In the genomic region with DNA sequence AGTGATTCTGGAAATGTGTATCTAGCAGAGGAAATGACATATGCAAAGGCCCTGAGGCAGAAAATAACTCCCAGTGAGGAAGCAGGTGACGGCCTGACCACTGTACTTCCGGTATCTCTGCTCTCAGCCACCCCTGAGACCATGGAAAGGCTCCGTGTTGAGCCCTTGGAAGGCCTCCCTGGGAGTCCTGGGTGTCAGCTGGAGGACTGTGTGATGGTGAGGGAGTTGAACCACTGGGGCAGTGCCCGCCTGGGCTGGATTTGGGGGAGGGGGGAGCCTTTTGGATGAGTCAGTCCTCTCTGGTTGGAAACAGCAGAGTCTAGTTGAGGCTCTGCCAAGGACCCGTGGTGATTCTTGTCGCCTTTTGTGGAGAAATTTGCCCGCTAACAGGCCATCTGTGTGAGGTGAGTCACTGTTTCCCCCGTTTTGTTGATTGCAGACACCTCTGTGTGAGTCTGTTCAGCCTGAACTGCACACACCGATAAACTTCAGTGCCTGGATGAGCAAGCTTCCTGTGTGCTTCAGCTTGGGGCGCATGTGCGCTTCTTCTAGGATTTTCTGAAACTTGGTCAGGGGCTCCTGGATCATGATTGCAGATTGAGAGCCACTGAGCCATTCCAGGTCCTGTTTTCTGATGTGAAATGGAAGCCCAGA, we compare ENCODE assay signal across 8 cellular contexts.
A peak's percentile ranks its signal among the peaks of the same experiment; 100 is the strongest.
DNase-seq lines count a peak whose midpoint lies in the region; ATAC-seq and TF ChIP-seq lines count a peak whose summit lies in the region.

No MANE protein-coding gene starts in this region.

- H2AFZ ChIP-seq in hepatocyte (no peak overlapping the region), GM23338 (no peak overlapping the region)

- 63% methylated on average over 11 of the region's 11 CpGs for WGBS in hepatocyte (ENCODE audit: low lambda C conversion rate, missing lambda C conversion rate)

- H3F3A ChIP-seq in GM23338 (replicated peaks; ENCODE audit: low read depth) = no peaks in the 10 kb centered on the region

- H3K4me3 Mint-ChIP-seq in activated naive CD4-positive, alpha-beta T cell treated with anti-CD3 and anti-CD28 coated beads, Interleukin-2, amount 10 ng/mL, durations not matched to agents 7 days and 5 days = peak overlapping the region; percentile 72
- no peak overlapping the region for H3K4me3 Mint-ChIP-seq in GM23338

- no peaks in the 10 kb centered on the region for H3K9me3 Mint-ChIP-seq in activated naive CD4-positive, alpha-beta T cell treated with anti-CD3 and anti-CD28 coated beads, Interleukin-2, amount 10 ng/mL, durations not matched to agents 7 days and 5 days
- no peaks in the 10 kb centered on the region for H3K9me3 Mint-ChIP-seq in GM23338

- H3K4me1 ChIP-seq in SJSA1 (replicated peaks) (peaks cover 33% of the 10 kb centered on the region), hepatocyte (ENCODE audit: insufficient read depth) (peaks cover 34% of the 10 kb centered on the region), GM23338 (ENCODE audit: insufficient read depth) (no peaks in the 10 kb centered on the region)

- peak; percentile 72 for DNase-seq in BJ (ENCODE audit: low read depth)
- DNase-seq in SJSA1 (ENCODE audit: low read depth in 1 of 2, low spot score in 2 of 2) = peak; percentile 98 to 99
- peak; percentile 86 for DNase-seq in activated naive CD4-positive, alpha-beta T cell treated with anti-CD3 and anti-CD28 coated beads, Interleukin-2, amount 10 ng/mL, durations not matched to agents 7 days and 5 days
- peak; percentile 77 for DNase-seq in hepatocyte (ENCODE audit: low spot score)
- peak; percentile 87 for DNase-seq in stimulated activated CD4-positive, alpha-beta T cell treated with anti-CD3 and anti-CD28 coated beads, Interleukin-2, amount 100 ng/mL, for 4 hours (ENCODE audit: low read depth)
- DNase-seq in GM23338 (ENCODE audit: low spot score) = no peak

- no peaks in the 10 kb centered on the region for H3K9me2 ChIP-seq in hepatocyte (replicated peaks; ENCODE audit: insufficient read depth)
- no peaks in the 10 kb centered on the region for H3K9me2 ChIP-seq in GM23338 (ENCODE audit: insufficient read depth)

- H3K27me3 ChIP-seq in BJ (ENCODE audit: control insufficient read depth, insufficient read depth, low read length) = no peaks in the 10 kb centered on the region
- H3K27me3 ChIP-seq in SJSA1 (replicated peaks) = no peaks in the 10 kb centered on the region
- no peaks in the 10 kb centered on the region for H3K27me3 ChIP-seq in hepatocyte
- H3K27me3 ChIP-seq in GM23338 (ENCODE audit: insufficient read depth) = no peaks in the 10 kb centered on the region

- peaks cover 28% of the 10 kb centered on the region for H3K27me3 Mint-ChIP-seq in activated naive CD4-positive, alpha-beta T cell treated with anti-CD3 and anti-CD28 coated beads, Interleukin-2, amount 10 ng/mL, durations not matched to agents 7 days and 5 days
- H3K27me3 Mint-ChIP-seq in GM23338 (ENCODE audit: insufficient read depth, low read depth, poor library complexity) = peaks cover 8% of the 10 kb centered on the region

- H3K4me2 ChIP-seq in hepatocyte (no peak overlapping the region), GM23338 (no peak overlapping the region)

- H3K27ac Mint-ChIP-seq in activated naive CD4-positive, alpha-beta T cell treated with anti-CD3 and anti-CD28 coated beads, Interleukin-2, amount 10 ng/mL, durations not matched to agents 7 days and 5 days = peak overlapping the region; percentile 99
- H3K27ac Mint-ChIP-seq in GM23338 = no peak overlapping the region

- H3K4me3 ChIP-seq in BJ (ENCODE audit: low read depth, low read length) = no peak overlapping the region
- no peak overlapping the region for H3K4me3 ChIP-seq in SJSA1
- H3K4me3 ChIP-seq in hepatocyte = no peak overlapping the region
- H3K4me3 ChIP-seq in GM23338 = no peak overlapping the region

- ATAC-seq in GM19324 (IDR thresholded peaks at IDR 0.05; ENCODE audit: low FRiP score, unreplicated experiment) (peak; percentile 41), HG03442 (IDR thresholded peaks at IDR 0.05; ENCODE audit: unreplicated experiment) (peak; percentile 52), GM23338 (no peak)

- H4K20me1 ChIP-seq in hepatocyte (ENCODE audit: insufficient read depth, poor library complexity, severe bottlenecking) (no peaks in the 10 kb centered on the region), GM23338 (replicated peaks; ENCODE audit: insufficient read depth) (no peaks in the 10 kb centered on the region)

- TF ChIP-seq CTCF in BJ (IDR thresholded peaks at IDR 0.05; ENCODE audit: insufficient read depth, low read depth, low read length) = no peak
- no peak for TF ChIP-seq CTCF in hepatocyte (IDR thresholded peaks at IDR 0.05; ENCODE audit: poor library complexity)
- TF ChIP-seq CTCF in GM23338 (conservative IDR thresholded peaks at IDR 0.05; ENCODE audit: low read depth in 2 of 2) = no peak

- CTCF ChIA-PET in BJ (lab: Yijun Ruan, JAX) = no interaction called here
- CTCF ChIA-PET in activated naive CD4-positive, alpha-beta T cell treated with anti-CD3 and anti-CD28 coated beads, Interleukin-2, amount 10 ng/mL, durations not matched to agents 7 days and 5 days (lab: Charles Lee) = interaction anchor here (0.7 to 3.5 kb wide), 13 partner anchors 32 to 236 kb away, joined by 3 to 19 read pairs (median 7); a partner anchor contains a TSS

- POLR2A ChIA-PET in BJ (lab: Charles Lee) = no interaction called here

- peaks cover 80% of the 10 kb centered on the region for H3K4me1 Mint-ChIP-seq in activated naive CD4-positive, alpha-beta T cell treated with anti-CD3 and anti-CD28 coated beads, Interleukin-2, amount 10 ng/mL, durations not matched to agents 7 days and 5 days
- H3K4me1 Mint-ChIP-seq in GM23338 = no peaks in the 10 kb centered on the region

- H3K79me2 ChIP-seq in hepatocyte = peaks cover 64% of the 10 kb centered on the region
- no peaks in the 10 kb centered on the region for H3K79me2 ChIP-seq in GM23338 (replicated peaks; ENCODE audit: insufficient read depth)

- H3K9me3 ChIP-seq in SJSA1 (replicated peaks) (no peaks in the 10 kb centered on the region), hepatocyte (ENCODE audit: low read depth) (no peaks in the 10 kb centered on the region)

- no peaks in the 10 kb centered on the region; the same call in none of the 2 replicates for H3K36me3 ChIP-seq in BJ (ENCODE audit: control insufficient read depth, insufficient read depth, low read length)
- no peaks in the 10 kb centered on the region for H3K36me3 ChIP-seq in SJSA1
- H3K36me3 ChIP-seq in hepatocyte (replicated peaks; ENCODE audit: insufficient read depth, low read depth) = no peaks in the 10 kb centered on the region
- H3K36me3 ChIP-seq in GM23338 (ENCODE audit: insufficient read depth) = no peaks in the 10 kb centered on the region

- peaks cover 16% of the 10 kb centered on the region for H3K36me3 Mint-ChIP-seq in activated naive CD4-positive, alpha-beta T cell treated with anti-CD3 and anti-CD28 coated beads, Interleukin-2, amount 10 ng/mL, durations not matched to agents 7 days and 5 days
- no peaks in the 10 kb centered on the region; the same call in 2 of the 3 replicates for H3K36me3 Mint-ChIP-seq in GM23338 (ENCODE audit: low read depth)

- H3K27ac ChIP-seq in SJSA1 (peak overlapping the region; percentile 34), hepatocyte (peak overlapping the region; percentile 45), GM23338 (ENCODE audit: low read depth) (no peak overlapping the region)

TF ChIP-seq in GM23338, 12 proteins besides CTCF, POLR2A, EP300 and RAD21 (continues in another document):
- TF ChIP-seq STAT1 (IDR thresholded peaks at IDR 0.05; ENCODE audit: unreplicated experiment) = no peak
